Comparison of ENCODE assay signal across 17 cellular contexts in genomic region chr1:153852170-153852569, GRCh38.
DNase-seq lines count a peak whose midpoint lies in the region; ATAC-seq and TF ChIP-seq lines count a peak whose summit lies in the region.
"Had no signal": no experiment of that assay in that cellular context is flagged by ENCODE, and none has a peak within 500 bp of the region (broad histone marks: within the 10 kb centered on the region; RNA-seq: fewer than 3 reads in every experiment).

No MANE protein-coding gene starts in this region.

- POLR2A ChIA-PET in activated CD4-positive, alpha-beta T cell treated with anti-CD3 and anti-CD28 coated beads, Interleukin-2, amount 10 ng/mL, durations not matched to agents 7 days and 5 days (lab: Charles Lee) = no interaction called here

- intact Hi-C loops in activated CD4-positive, alpha-beta T cell treated with anti-CD3 and anti-CD28 coated beads, Interleukin-2, amount 10 ng/mL, durations not matched to agents 24 days and 14 days (cut with micrococcal nuclease) = no loop called here

- H3K27ac Mint-ChIP-seq in activated CD4-positive, alpha-beta T cell treated with anti-CD3 and anti-CD28 coated beads, Interleukin-2, amount 10 ng/mL, durations not matched to agents 24 days and 14 days = peak overlapping the region; percentile 30
- H3K27ac Mint-ChIP-seq in activated CD4-positive, alpha-beta T cell treated with anti-CD3 and anti-CD28 coated beads, Interleukin-2, amount 10 ng/mL, durations not matched to agents 7 days and 5 days = no peak overlapping the region
- peak overlapping the region; percentile 30 for H3K27ac Mint-ChIP-seq in glutamatergic neuron (ENCODE audit: unreplicated experiment)
- H3K27ac Mint-ChIP-seq in stimulated activated memory B cell treated with anti-CD40 and anti-IgM and Interleukin-4, amounts not matched to agents 10 μg/mL and 1 μg/mL and 100 μg/mL, for 72 hours = peak overlapping the region; percentile 31

- TF ChIP-seq POLR2A in NB4 (IDR thresholded peaks at IDR 0.05; ENCODE audit: extremely low read depth, insufficient read length) = no peak

- H3K4me1 Mint-ChIP-seq in activated CD4-positive, alpha-beta T cell treated with anti-CD3 and anti-CD28 coated beads, Interleukin-2, amount 10 ng/mL, durations not matched to agents 24 days and 14 days = peaks cover 23% of the 10 kb centered on the region
- peaks cover 24% of the 10 kb centered on the region for H3K4me1 Mint-ChIP-seq in activated CD4-positive, alpha-beta T cell treated with anti-CD3 and anti-CD28 coated beads, Interleukin-2, amount 10 ng/mL, durations not matched to agents 7 days and 5 days
- peaks cover 2% of the 10 kb centered on the region for H3K4me1 Mint-ChIP-seq in glutamatergic neuron (ENCODE audit: low read depth, unreplicated experiment)
- peaks cover 74% of the 10 kb centered on the region for H3K4me1 Mint-ChIP-seq in stimulated activated memory B cell treated with anti-CD40 and anti-IgM and Interleukin-4, amounts not matched to agents 10 μg/mL and 1 μg/mL and 100 μg/mL, for 72 hours

- no peak overlapping the region for H3K4me3 Mint-ChIP-seq in activated CD4-positive, alpha-beta T cell treated with anti-CD3 and anti-CD28 coated beads, Interleukin-2, amount 10 ng/mL, durations not matched to agents 24 days and 14 days
- no peak overlapping the region for H3K4me3 Mint-ChIP-seq in activated CD4-positive, alpha-beta T cell treated with anti-CD3 and anti-CD28 coated beads, Interleukin-2, amount 10 ng/mL, durations not matched to agents 7 days and 5 days
- no peak overlapping the region for H3K4me3 Mint-ChIP-seq in glutamatergic neuron (ENCODE audit: unreplicated experiment)
- no peak overlapping the region for H3K4me3 Mint-ChIP-seq in stimulated activated memory B cell treated with anti-CD40 and anti-IgM and Interleukin-4, amounts not matched to agents 10 μg/mL and 1 μg/mL and 100 μg/mL, for 72 hours

- no peaks in the 10 kb centered on the region for H3K9me3 Mint-ChIP-seq in activated CD4-positive, alpha-beta T cell treated with anti-CD3 and anti-CD28 coated beads, Interleukin-2, amount 10 ng/mL, durations not matched to agents 24 days and 14 days
- no peaks in the 10 kb centered on the region for H3K9me3 Mint-ChIP-seq in activated CD4-positive, alpha-beta T cell treated with anti-CD3 and anti-CD28 coated beads, Interleukin-2, amount 10 ng/mL, durations not matched to agents 7 days and 5 days
- peaks cover 5% of the 10 kb centered on the region for H3K9me3 Mint-ChIP-seq in glutamatergic neuron (ENCODE audit: unreplicated experiment)
- peaks cover 3% of the 10 kb centered on the region for H3K9me3 Mint-ChIP-seq in stimulated activated memory B cell treated with anti-CD40 and anti-IgM and Interleukin-4, amounts not matched to agents 10 μg/mL and 1 μg/mL and 100 μg/mL, for 72 hours
- H3K9me3 Mint-ChIP-seq: IgD-negative memory B cell had no signal

- no peak for TF ChIP-seq CTCF in NB4 (IDR thresholded peaks at IDR 0.05; ENCODE audit: low read depth, low read length)
- TF ChIP-seq CTCF in glutamatergic neuron (IDR thresholded peaks at IDR 0.05; ENCODE audit: partially characterized antibody, unreplicated experiment) = no peak

- H3K4me3 ChIP-seq in NB4 (ENCODE audit: low read depth, low read length) = no peak overlapping the region
- H3K4me3 ChIP-seq: MG63 had no signal

- no peak for ATAC-seq in stimulated activated memory B cell treated with anti-CD40 and anti-IgM and Interleukin-4, amounts not matched to agents 10 μg/mL and 1 μg/mL and 100 μg/mL, for 72 hours
- no peak for ATAC-seq in GM18502 (IDR thresholded peaks at IDR 0.05; ENCODE audit: poor library complexity, unreplicated experiment)
- no peak for ATAC-seq in HG02970 (IDR thresholded peaks at IDR 0.05; ENCODE audit: low FRiP score, unreplicated experiment)
- ATAC-seq: left ventricle myocardium superior, Panc1 had no signal

- no peaks in the 10 kb centered on the region for H3K27me3 Mint-ChIP-seq in activated CD4-positive, alpha-beta T cell treated with anti-CD3 and anti-CD28 coated beads, Interleukin-2, amount 10 ng/mL, durations not matched to agents 24 days and 14 days
- H3K27me3 Mint-ChIP-seq in activated CD4-positive, alpha-beta T cell treated with anti-CD3 and anti-CD28 coated beads, Interleukin-2, amount 10 ng/mL, durations not matched to agents 7 days and 5 days = no peaks in the 10 kb centered on the region
- H3K27me3 Mint-ChIP-seq in glutamatergic neuron (ENCODE audit: unreplicated experiment) = peaks cover 2% of the 10 kb centered on the region
- no peaks in the 10 kb centered on the region for H3K27me3 Mint-ChIP-seq in stimulated activated memory B cell treated with anti-CD40 and anti-IgM and Interleukin-4, amounts not matched to agents 10 μg/mL and 1 μg/mL and 100 μg/mL, for 72 hours
- H3K27me3 Mint-ChIP-seq: IgD-negative memory B cell had no signal

- DNase-seq in activated CD4-positive, alpha-beta T cell treated with anti-CD3 and anti-CD28 coated beads, Interleukin-2, amount 10 ng/mL, durations not matched to agents 24 days and 14 days = no peak
- no peak for DNase-seq in activated CD4-positive, alpha-beta T cell treated with anti-CD3 and anti-CD28 coated beads, Interleukin-2, amount 10 ng/mL, durations not matched to agents 7 days and 5 days
- DNase-seq in NB4 (ENCODE audit: low read depth) (peak; percentile 22), glutamatergic neuron (no peak), NCI-H146 (lab: John Stamatoyannopoulos, UW) (no peak)
- DNase-seq: activated CD8-positive, alpha-beta memory T cell treated with anti-CD3 and anti-CD28 coated beads, Interleukin-2, amount 50 U/mL, for 48 hours; head of caudate nucleus; left ventricle myocardium superior; MG63; NCI-H187; NCI-H2227 treated with DMSO at 0.1 percent for 48 hours; NCI-H748 treated with DMSO at 0.1 percent for 48 hours had no signal

- peaks cover 33% of the 10 kb centered on the region for H3K36me3 Mint-ChIP-seq in activated CD4-positive, alpha-beta T cell treated with anti-CD3 and anti-CD28 coated beads, Interleukin-2, amount 10 ng/mL, durations not matched to agents 24 days and 14 days (ENCODE audit: low read depth)
- peaks cover 29% of the 10 kb centered on the region for H3K36me3 Mint-ChIP-seq in activated CD4-positive, alpha-beta T cell treated with anti-CD3 and anti-CD28 coated beads, Interleukin-2, amount 10 ng/mL, durations not matched to agents 7 days and 5 days (ENCODE audit: low read depth)
- peaks cover 9% of the 10 kb centered on the region for H3K36me3 Mint-ChIP-seq in glutamatergic neuron (ENCODE audit: unreplicated experiment)
- H3K36me3 Mint-ChIP-seq in stimulated activated memory B cell treated with anti-CD40 and anti-IgM and Interleukin-4, amounts not matched to agents 10 μg/mL and 1 μg/mL and 100 μg/mL, for 72 hours = peaks cover 43% of the 10 kb centered on the region

- CTCF ChIA-PET in activated CD4-positive, alpha-beta T cell treated with anti-CD3 and anti-CD28 coated beads, Interleukin-2, amount 10 ng/mL, durations not matched to agents 7 days and 5 days (lab: Charles Lee) = interaction anchor here (0.5 to 1.1 kb wide), 3 partner anchors 14 to 37 kb away, joined by 3 to 5 read pairs (median 3); no protein-coding TSS in a partner anchor
